9 cellular contexts compared by ENCODE assay signal in genomic region chr11:113974741-113975470, GRCh38. TPM values are rescaled to one million over a fixed set of nuclear protein-coding genes. Genes with fewer than 3 reads are reported as not detected.
A peak's percentile ranks its signal among the peaks of the same experiment; 100 is the strongest.
DNase-seq lines count a peak whose midpoint lies in the region; ATAC-seq and TF ChIP-seq lines count a peak whose summit lies in the region.
"Had no signal": no experiment of that assay in that cellular context is flagged by ENCODE, and none has a peak within 500 bp of the region (broad histone marks: within the 10 kb centered on the region; RNA-seq: fewer than 3 reads in every experiment).

HTR3A (plus strand) TSS chr11:113975108; CDS start chr11:113975326, 218 bp downstream.

- H3K27me3 ChIP-seq in WERI-Rb-1 (ENCODE audit: insufficient read depth, low read depth, severe bottlenecking) (no peaks in the 10 kb centered on the region), tibial nerve (peaks cover 0 to 23% of the 10 kb centered on the region in 2 donors)

- H3K9me3 ChIP-seq in WERI-Rb-1 (ENCODE audit: severe bottlenecking) (no peaks in the 10 kb centered on the region), tibial nerve (no peaks in the 10 kb centered on the region)

- ATAC-seq in left colon (peak; percentile 81), HG02840 (IDR thresholded peaks at IDR 0.05; ENCODE audit: low FRiP score, unreplicated experiment) (no peak)

- TF ChIP-seq POLR2A in tibial nerve (IDR thresholded peaks at IDR 0.05): no peak

- intact Hi-C loops in CD14-positive monocyte (cut with micrococcal nuclease) (no loop called here), left colon (cut with DNase I, micrococcal nuclease) (no loop called here)

- no peaks in the 10 kb centered on the region for H3K36me3 Mint-ChIP-seq in CD14-positive monocyte
- H3K36me3 Mint-ChIP-seq: CD4-positive, alpha-beta memory T cell had no signal

- DNase-seq in CD14-positive monocyte (ENCODE audit: low spot score) (no peak), NCI-H1436 (lab: John Stamatoyannopoulos, UW) (peak; percentile 76), WERI-Rb-1 (peak; percentile 86), left colon (peak; percentile 50 to 65), tibial nerve (ENCODE audit: low spot score in 2 of 2) (no peak), NOMO-1 treated with dmso at 0.1 percent for 144 hours (lab: John Stamatoyannopoulos, UW; ENCODE audit: unreplicated experiment) (no peak)
- DNase-seq in stimulated activated CD4-positive, alpha-beta T cell treated with anti-CD3 and anti-CD28 coated beads, Interleukin-1b, Interleukin-23, amount 100 ng/mL, for 48 hours: no peak
- DNase-seq: CD4-positive, alpha-beta memory T cell had no signal

- 17 to 26% methylated on average over 10 to 12 of the region's 12 CpGs for WGBS in tibial nerve, 2 donors

- no peak for TF ChIP-seq EP300 in tibial nerve (IDR thresholded peaks at IDR 0.05)

- TF ChIP-seq CTCF in CD14-positive monocyte (IDR thresholded peaks at IDR 0.05) (no peak), WERI-Rb-1 (IDR thresholded peaks at IDR 0.05; ENCODE audit: low read depth, low read length) (peak; percentile 55), tibial nerve (IDR thresholded peaks at IDR 0.05) (no peak)

- H3K4me1 ChIP-seq in tibial nerve: peaks cover 0 to 9% (median 2%) of the 10 kb centered on the region in 4 donors

- peaks cover 0 to 6% (median 0%) of the 10 kb centered on the region in 3 donors for H3K27me3 Mint-ChIP-seq in CD14-positive monocyte (ENCODE audit: low read depth in 3 of 3)

- peak within 1 kb of the TSS in 4 of 7 donors; percentile 5 to 22 (median 6) for H3K27ac Mint-ChIP-seq in CD14-positive monocyte
- H3K27ac Mint-ChIP-seq: CD4-positive, alpha-beta memory T cell had no signal

- H3K27ac ChIP-seq in WERI-Rb-1 (peak within 1 kb of the TSS; percentile 81), tibial nerve (no peak within 1 kb of the TSS)

- H3K4me3 Mint-ChIP-seq in CD14-positive monocyte: no peak within 1 kb of the TSS
- H3K4me3 Mint-ChIP-seq: CD4-positive, alpha-beta memory T cell had no signal

- H3K4me1 Mint-ChIP-seq in CD14-positive monocyte: peaks cover 37% of the 10 kb centered on the region

- H3K36me3 ChIP-seq in WERI-Rb-1: no peaks in the 10 kb centered on the region
- no peaks in the 10 kb centered on the region for H3K36me3 ChIP-seq in tibial nerve

- H3K4me3 ChIP-seq in WERI-Rb-1 (ENCODE audit: low read depth, low read length) (peak within 1 kb of the TSS; percentile 29), tibial nerve (no peak within 1 kb of the TSS)

- no peaks in the 10 kb centered on the region for H3K9me3 Mint-ChIP-seq in CD14-positive monocyte
- H3K9me3 Mint-ChIP-seq: CD4-positive, alpha-beta memory T cell had no signal

RNA-seq across cellular contexts. Expression of gene HTR3A, which starts in this region (rescaled TPM):
- not detected for polyA plus RNA-seq in CD14-positive monocyte
- under 1 TPM in 1 of 2 donors, not detected in 1; 0.67 TPM for total RNA-seq in left colon
- not detected for total RNA-seq in tibial nerve
- total RNA-seq: CD4-positive, alpha-beta memory T cell had no signal

Comparison
In these comparisons a context has a peak if more than half of its experiments do, and no peak if none do; other contexts are left out.
1. Peak in DNase-seq and ATAC-seq in left colon; RNA of the gene not detected or under 1 TPM.
2. DNase-seq: peak in NCI-H1436 (single experiment) and WERI-Rb-1 (single experiment); none in CD14-positive monocyte (single experiment), tibial nerve (0 of 2), NOMO-1 treated with dmso at 0.1 percent for 144 hours (single experiment) and stimulated activated CD4-positive, alpha-beta T cell treated with anti-CD3 and anti-CD28 coated beads, Interleukin-1b, Interleukin-23, amount 100 ng/mL, for 48 hours (single experiment).